9 cellular contexts compared by ENCODE assay signal in genomic region chr9:137076636-137077009, GRCh38. TPM values are rescaled to one million over a fixed set of nuclear protein-coding genes. Genes with fewer than 3 reads are reported as not detected.
A peak's percentile ranks its signal among the peaks of the same experiment; 100 is the strongest.
DNase-seq lines count a peak whose midpoint lies in the region; ATAC-seq and TF ChIP-seq lines count a peak whose summit lies in the region.
"Had no signal": no experiment of that assay in that cellular context is flagged by ENCODE, and none has a peak within 500 bp of the region (broad histone marks: within the 10 kb centered on the region; RNA-seq: fewer than 3 reads in every experiment).

No MANE protein-coding gene starts in this region.

- no peaks in the 10 kb centered on the region for H3K27me3 ChIP-seq in GM23248 (replicated peaks; ENCODE audit: insufficient read depth)
- H3K27me3 ChIP-seq in left ventricle myocardium inferior (ENCODE audit: low read depth) = no peaks in the 10 kb centered on the region

- 0 out of 2 replicates have a peak, but pooled peaks cover 2% of the 10 kb centered on the region for H3K36me3 ChIP-seq in GM23248 (ENCODE audit: low read depth)
- peaks cover 34% of the 10 kb centered on the region for H3K36me3 ChIP-seq in left ventricle myocardium inferior

- H3K27ac ChIP-seq in GM23248 (no peak overlapping the region), left ventricle myocardium inferior (replicated peaks) (peak overlapping the region; percentile 68)

- peak overlapping the region; percentile 37 for H3K27ac Mint-ChIP-seq in stimulated activated effector memory CD8-positive, alpha-beta T cell treated with anti-CD3 and anti-CD28 coated beads, Interleukin-12 subunit alpha, Interleukin-12 subunit beta, amount 100 ng/mL, for 72 hours

- DNase-seq in GM23248 = no peak
- no peak for DNase-seq in left ventricle myocardium inferior
- DNase-seq in stimulated activated effector memory CD8-positive, alpha-beta T cell treated with anti-CD3 and anti-CD28 coated beads, Interleukin-12 subunit alpha, Interleukin-12 subunit beta, amount 100 ng/mL, for 72 hours (ENCODE audit: low spot score in 2 of 2) = no peak
- DNase-seq in NCI-H446 (lab: John Stamatoyannopoulos, UW) = no peak
- no peak for DNase-seq in stimulated activated CD4-positive, alpha-beta T cell treated with anti-CD3 and anti-CD28 coated beads, Interleukin-2, amount 100 ng/mL, for 48 hours
- DNase-seq in NCI-H187 treated with DMSO at 0.1 percent for 48 hours (lab: John Stamatoyannopoulos, UW) = no peak

- H2AFZ ChIP-seq in GM23248 = peak overlapping the region; percentile 74

- no peak for TF ChIP-seq CTCF in WI38 (IDR thresholded peaks at IDR 0.05; ENCODE audit: low read depth, low read length)
- TF ChIP-seq CTCF in left ventricle myocardium inferior (IDR thresholded peaks at IDR 0.05; ENCODE audit: borderline replicate concordance) = no peak

- ATAC-seq in stimulated activated effector memory CD8-positive, alpha-beta T cell treated with anti-CD3 and anti-CD28 coated beads, Interleukin-12 subunit alpha, Interleukin-12 subunit beta, amount 100 ng/mL, for 72 hours = no peak
- no peak for ATAC-seq in HG02610 (IDR thresholded peaks at IDR 0.05; ENCODE audit: unreplicated experiment)

- intact Hi-C loops in left ventricle myocardium inferior (cut with micrococcal nuclease) = no loop called here

- H3K4me1 Mint-ChIP-seq in stimulated activated effector memory CD8-positive, alpha-beta T cell treated with anti-CD3 and anti-CD28 coated beads, Interleukin-12 subunit alpha, Interleukin-12 subunit beta, amount 100 ng/mL, for 72 hours = peaks cover 6% of the 10 kb centered on the region

- 76 to 81% methylated on average over 15 of the region's 15 CpGs for WGBS in GM23248 (ENCODE audit: low coverage in 1 of 2, low lambda C conversion rate in 2 of 2, missing lambda C conversion rate in 2 of 2), 2 experiments

- no peaks in the 10 kb centered on the region for H4K20me1 ChIP-seq in GM23248 (ENCODE audit: insufficient read depth)

- H3K9ac ChIP-seq in GM23248 = peak overlapping the region; percentile 55; the same call in 1 of the 2 replicates

- H3F3A ChIP-seq in GM23248 (ENCODE audit: insufficient read depth) = peaks cover 5% of the 10 kb centered on the region; the same call in 1 of the 2 replicates

- H3K9me2 ChIP-seq in GM23248 (ENCODE audit: insufficient read depth) = no peaks in the 10 kb centered on the region

- H3K4me3 Mint-ChIP-seq in stimulated activated effector memory CD8-positive, alpha-beta T cell treated with anti-CD3 and anti-CD28 coated beads, Interleukin-12 subunit alpha, Interleukin-12 subunit beta, amount 100 ng/mL, for 72 hours = peak overlapping the region; percentile 66

- in situ Hi-C loops in GM23248 (cut with MboI) = no loop called here

- peaks cover 6% of the 10 kb centered on the region; the same call in 1 of the 2 replicates for H3K79me2 ChIP-seq in GM23248 (ENCODE audit: insufficient read depth)

- H3K4me2 ChIP-seq in GM23248 (ENCODE audit: unreplicated experiment) = peak overlapping the region; percentile 70

- H3K4me3 ChIP-seq in GM23248 = peak overlapping the region; percentile 79
- peak overlapping the region; percentile 36 for H3K4me3 ChIP-seq in WI38 (ENCODE audit: low read depth, low read length)
- H3K4me3 ChIP-seq in left ventricle myocardium inferior = peak overlapping the region; percentile 85

- H3K4me1 ChIP-seq in GM23248 (ENCODE audit: insufficient read depth) (no peaks in the 10 kb centered on the region), left ventricle myocardium inferior (peaks cover 19% of the 10 kb centered on the region)

- peaks cover 34% of the 10 kb centered on the region for H3K36me3 Mint-ChIP-seq in stimulated activated effector memory CD8-positive, alpha-beta T cell treated with anti-CD3 and anti-CD28 coated beads, Interleukin-12 subunit alpha, Interleukin-12 subunit beta, amount 100 ng/mL, for 72 hours

- H3K9me3 ChIP-seq in GM23248 (ENCODE audit: low read depth) (no peaks in the 10 kb centered on the region), left ventricle myocardium inferior (replicated peaks) (no peaks in the 10 kb centered on the region)

- H3K9me3 Mint-ChIP-seq in stimulated activated effector memory CD8-positive, alpha-beta T cell treated with anti-CD3 and anti-CD28 coated beads, Interleukin-12 subunit alpha, Interleukin-12 subunit beta, amount 100 ng/mL, for 72 hours = no peaks in the 10 kb centered on the region

RNA-seq across cellular contexts. Expression of gene UAP1L1, which starts 0.7 kb away (rescaled TPM):
- 5.2 and 5.7 TPM in 2 replicates for total RNA-seq in GM23248 (2014; rRNA removed; shearing (Covaris generic))
- 4.3 and 4.5 TPM in 2 replicates for polyA plus RNA-seq in GM23248 (2016; fragmentation: Nextera tagmentation; extraction: Ambion mirVana)
- 11.5 TPM for total RNA-seq in left ventricle myocardium inferior

RNA-seq across cellular contexts. Expression of gene SAPCD2, which starts 6.3 kb away (rescaled TPM):
- 5.4 TPM in 2 replicates for total RNA-seq in GM23248 (2014; rRNA removed; shearing (Covaris generic))
- 0.86 and 0.88 TPM in 2 replicates for polyA plus RNA-seq in GM23248 (2016; fragmentation: Nextera tagmentation; extraction: Ambion mirVana)
- 0.25 TPM for total RNA-seq in left ventricle myocardium inferior

RNA-seq across cellular contexts. Expression of gene MAN1B1, which starts 10.2 kb away (rescaled TPM):
- 131 and 136 TPM in 2 replicates for total RNA-seq in GM23248 (2014; rRNA removed; shearing (Covaris generic))
- polyA plus RNA-seq in GM23248 (2016; fragmentation: Nextera tagmentation; extraction: Ambion mirVana) = 101 and 104 TPM in 2 replicates
- total RNA-seq in left ventricle myocardium inferior = 20.6 TPM

RNA-seq across cellular contexts. Expression of gene ENTPD2, which starts 22.8 kb away (rescaled TPM):
- total RNA-seq in GM23248 (2014; rRNA removed; shearing (Covaris generic)) = not detected in 2 replicates
- polyA plus RNA-seq in GM23248 (2016; fragmentation: Nextera tagmentation; extraction: Ambion mirVana) = not detected in 2 replicates
- 1.5 TPM for total RNA-seq in left ventricle myocardium inferior
- polyA plus RNA-seq: neural cell had no signal

RNA-seq across cellular contexts. Expression of gene NPDC1, which starts 30.6 kb away (rescaled TPM):
- total RNA-seq in GM23248 (2014; rRNA removed; shearing (Covaris generic)) = 41.9 and 43.1 TPM in 2 replicates
- 121 and 122 TPM in 2 replicates for polyA plus RNA-seq in GM23248 (2016; fragmentation: Nextera tagmentation; extraction: Ambion mirVana)
- 63.9 TPM for total RNA-seq in left ventricle myocardium inferior
